Comparison of ENCODE assay signal across 20 cellular contexts in genomic region chr4:186451982-186452381, GRCh38.
DNase-seq lines count a peak whose midpoint lies in the region; ATAC-seq, FAIRE-seq and TF ChIP-seq lines count a peak whose summit lies in the region.
"Had no signal": no experiment of that assay in that cellular context is flagged by ENCODE, and none has a peak within 500 bp of the region (broad histone marks: within the 10 kb centered on the region; RNA-seq: fewer than 3 reads in every experiment).

No MANE protein-coding gene starts in this region.

- H3K9ac ChIP-seq in HCT116 (ENCODE audit: low read length): no peak overlapping the region
- no peak overlapping the region for H3K9ac ChIP-seq in K562 (ENCODE audit: insufficient read depth in 1 of 2, low read depth in 2 of 2, low read length in 2 of 2)
- H3K9ac ChIP-seq in liver (ENCODE audit: low read depth in 1 of 2, low read length in 2 of 2): no peak overlapping the region
- H3K9ac ChIP-seq: BLaER1 had no signal

- CTCF ChIA-PET in A549 (lab: Yijun Ruan, JAX): no interaction called here
- CTCF ChIA-PET in HCT116 (lab: Charles Lee): no interaction called here
- CTCF ChIA-PET in K562 (lab: Yijun Ruan, JAX; ENCODE audit: low intra/inter-chr PET ratio): no interaction called here

- H2AFZ ChIP-seq in HCT116 (ENCODE audit: low read depth, low read length, poor library complexity, severe bottlenecking) (no peak overlapping the region), K562 (ENCODE audit: low read depth, low read length) (no peak overlapping the region)

- H4K20me1 ChIP-seq in HCT116 (ENCODE audit: insufficient read depth) (no peaks in the 10 kb centered on the region; the same call in 1 of the 2 replicates), K562 (replicated peaks; ENCODE audit: control insufficient read depth, insufficient read depth, low read length) (no peaks in the 10 kb centered on the region)
- H4K20me1 ChIP-seq: BLaER1 had no signal

- BruUV-seq in HCT116 (replicated peaks; lab: Mats Ljungman, UMichigan): no TSS peak
- no TSS peak for BruUV-seq in K562 (replicated peaks; lab: Mats Ljungman, UMichigan)

- 5% methylated on average over 2 of the region's 2 CpGs for WGBS in A549 (ENCODE audit: missing lambda C conversion rate)
- WGBS in K562 (ENCODE audit: insufficient coverage, low coverage, missing lambda C conversion rate): 30% methylated on average over 2 of the region's 2 CpGs
- 64% methylated on average over 2 of the region's 2 CpGs for WGBS in liver

- no peak for TF ChIP-seq POLR2A in A549 (IDR thresholded peaks at IDR 0.05; ENCODE audit: low read length)
- TF ChIP-seq POLR2A in HCT116 (IDR thresholded peaks at IDR 0.05; ENCODE audit: borderline replicate concordance, extremely low read depth, insufficient read depth, insufficient read length): no peak
- no peak for TF ChIP-seq POLR2A in K562 (conservative IDR thresholded peaks at IDR 0.05)

- H3K4me2 ChIP-seq in A549 (no peak overlapping the region), HCT116 (ENCODE audit: low read length) (no peak overlapping the region), K562 (ENCODE audit: insufficient read depth, low read length) (no peak overlapping the region)
- H3K4me2 ChIP-seq: BLaER1 had no signal

- intact Hi-C loops in HCT116 (cut with micrococcal nuclease): no loop called here
- intact Hi-C loops in K562 (cut with micrococcal nuclease): no loop called here

- in situ Hi-C loops in K562 (cut with MboI): no loop called here

- RAD21 ChIA-PET in HCT116 (lab: Charles Lee; ENCODE audit: low non-redundant PET in 1 of 2, low total read pairs in 2 of 2, uncharacterized antibody in 2 of 2, unreplicated experiment in 2 of 2): no interaction called here

- no peak for FAIRE-seq in A549 (lab: Jason Lieb, UNC)
- FAIRE-seq in K562 (lab: Jason Lieb, UNC): no peak
- FAIRE-seq: GM12891, GM18507, H54 had no signal

- TF ChIP-seq EP300 in A549 (IDR thresholded peaks at IDR 0.05) (no peak), K562 (IDR thresholded peaks at IDR 0.05; ENCODE audit: low read length) (no peak)

- H3K9me3 ChIP-seq in A549 (peaks cover 13% of the 10 kb centered on the region; the same call in 2 of the 3 replicates), HCT116 (ENCODE audit: control insufficient read depth in 1 of 2, insufficient read depth in 1 of 2, low read depth in 1 of 2, low read length in 2 of 2) (peaks cover 13 to 14% of the 10 kb centered on the region in 2 experiments; a peak in 2 of 4 replicates), K562 (replicated peaks; ENCODE audit: control insufficient read depth, insufficient read depth, low read depth, low read length) (0 out of 2 replicates have a peak, but pooled peaks cover 3% of the 10 kb centered on the region), liver (ENCODE audit: control insufficient read depth in 4 of 4, low read length in 3 of 4) (peaks cover 13 to 35% (median 26%) of the 10 kb centered on the region in 4 donors)
- H3K9me3 ChIP-seq: HAP-1 had no signal

- no peaks in the 10 kb centered on the region for H3K9me1 ChIP-seq in K562 (ENCODE audit: control insufficient read depth, insufficient read depth, low read length)

- no peak for ATAC-seq in A549
- no peak for ATAC-seq in HCT116
- ATAC-seq in K562: no peak
- ATAC-seq: CD8-positive, alpha-beta T cell had no signal

- H3K27ac ChIP-seq in A549 (no peak overlapping the region), HCT116 (ENCODE audit: low read depth, low read length) (no peak overlapping the region), K562 (ENCODE audit: extremely low read depth, low read depth, low read length) (no peak overlapping the region), liver (ENCODE audit: low read depth in 1 of 2, low read length in 2 of 2) (no peak overlapping the region)
- H3K27ac ChIP-seq: BLaER1, C4-2B had no signal

- H3K36me3 ChIP-seq in HCT116 (ENCODE audit: control insufficient read depth in 1 of 2, insufficient read depth in 2 of 2, low read length in 2 of 2) (no peaks in the 10 kb centered on the region), K562 (ENCODE audit: control insufficient read depth, insufficient read depth, low read length) (no peaks in the 10 kb centered on the region), liver (ENCODE audit: control insufficient read depth in 4 of 4, insufficient read depth in 3 of 4, low read depth in 1 of 4, low read length in 3 of 4) (peaks cover 0 to 2% (median 0%) of the 10 kb centered on the region in 4 donors)
- H3K36me3 ChIP-seq: BLaER1, HAP-1 had no signal

- POLR2A ChIA-PET in A549 (lab: Yijun Ruan, JAX) (no interaction called here), HCT116 (lab: Charles Lee) (no interaction called here), K562 (lab: Yijun Ruan, JAX) (no interaction called here)

- H3K79me2 ChIP-seq in HCT116 (ENCODE audit: insufficient read depth, low read length) (no peaks in the 10 kb centered on the region), K562 (ENCODE audit: control insufficient read depth, insufficient read depth, low read length) (no peaks in the 10 kb centered on the region)

- no peak for TF ChIP-seq RAD21 in A549 (conservative IDR thresholded peaks at IDR 0.05 in 1 of 2, IDR thresholded peaks at IDR 0.05 in 1 of 2)
- no peak for TF ChIP-seq RAD21 in HCT116 (IDR thresholded peaks at IDR 0.05; ENCODE audit: low read depth)
- no peak for TF ChIP-seq RAD21 in K562 (CRISPR knock-in tag; conservative IDR thresholded peaks at IDR 0.05 in 1 of 2, IDR thresholded peaks at IDR 0.05 in 1 of 2)
- TF ChIP-seq RAD21 in liver (IDR thresholded peaks at IDR 0.05): no peak

- H3K27me3 ChIP-seq in HCT116 (ENCODE audit: insufficient read depth, low read length): no peaks in the 10 kb centered on the region
- H3K27me3 ChIP-seq in K562 (ENCODE audit: control insufficient read depth in 2 of 2, insufficient read depth in 2 of 2, low read length in 2 of 2): no peaks in the 10 kb centered on the region
- H3K27me3 ChIP-seq in liver (ENCODE audit: control insufficient read depth in 4 of 4, insufficient read depth in 4 of 4, low read length in 3 of 4): no peaks in the 10 kb centered on the region
- H3K27me3 ChIP-seq: BLaER1 had no signal

- no peaks in the 10 kb centered on the region for H3K4me1 ChIP-seq in A549
- H3K4me1 ChIP-seq in HCT116 (ENCODE audit: control insufficient read depth in 1 of 2, insufficient read depth in 2 of 2, low read length in 2 of 2): no peaks in the 10 kb centered on the region
- no peaks in the 10 kb centered on the region for H3K4me1 ChIP-seq in K562 (replicated peaks in 1 of 2; ENCODE audit: control insufficient read depth in 2 of 2, insufficient read depth in 2 of 2, low read length in 2 of 2)
- H3K4me1 ChIP-seq in liver (ENCODE audit: control insufficient read depth in 4 of 4, insufficient read depth in 4 of 4, low read length in 3 of 4): no peaks in the 10 kb centered on the region
- H3K4me1 ChIP-seq: BLaER1, Caco-2, HAP-1 had no signal

- TF ChIP-seq CTCF in A549 (IDR thresholded peaks at IDR 0.05) (no peak), HCT116 (IDR thresholded peaks at IDR 0.05 in 2 of 3, conservative IDR thresholded peaks at IDR 0.05 in 1 of 3; ENCODE audit: borderline replicate concordance in 1 of 3, insufficient read depth in 1 of 3, low read depth in 2 of 3, low read length in 2 of 3) (no peak), K562 (IDR thresholded peaks at IDR 0.05 in 2 of 3, conservative IDR thresholded peaks at IDR 0.05 in 1 of 3; ENCODE audit: insufficient read depth in 2 of 3, low read depth in 1 of 3, low read length in 3 of 3) (no peak), liver (IDR thresholded peaks at IDR 0.05; ENCODE audit: low read depth, low read length, missing input control) (no peak)

- no peak overlapping the region for H3K4me3 ChIP-seq in A549
- H3K4me3 ChIP-seq in HCT116 (replicated peaks in 1 of 2; ENCODE audit: low read depth in 1 of 2, low read length in 2 of 2): no peak overlapping the region
- H3K4me3 ChIP-seq in K562: no peak overlapping the region
- H3K4me3 ChIP-seq in liver (ENCODE audit: low read depth in 1 of 3, low read length in 3 of 3): peak overlapping the region in 2 of 3 donors; percentile 24 to 26
- H3K4me3 ChIP-seq: BLaER1, HAP-1 had no signal

- no peak for DNase-seq in A549 (ENCODE audit: low read depth in 1 of 2, low spot score in 1 of 2)
- DNase-seq in HCT116 (ENCODE audit: low read depth, low spot score): no peak
- DNase-seq in K562 (ENCODE audit: extremely low read depth in 1 of 4, low spot score in 3 of 4): no peak
- DNase-seq in HuH-7.5 (ENCODE audit: low spot score): no peak
- no peak for DNase-seq in NCI-H2107 treated with DMSO at 0.1 percent for 48 hours (lab: John Stamatoyannopoulos, UW; ENCODE audit: unreplicated experiment)
- DNase-seq: Caco-2; CD4-positive, CD25-positive, alpha-beta regulatory T cell; CD8-positive, alpha-beta T cell; DMS153; DMS79; EL; GDM1; GOT3 had no signal

- H3K9me2 ChIP-seq in HCT116 (ENCODE audit: insufficient read depth): no peaks in the 10 kb centered on the region

TF ChIP-seq in A549, 52 proteins besides CTCF, POLR2A, EP300 and RAD21 (continues in another document):
- TF ChIP-seq FOXS1 (CRISPR knock-in tag; IDR thresholded peaks at IDR 0.05) (no peak), KDM5A (IDR thresholded peaks at IDR 0.05) (peak; percentile 78; the same call in 1 of the 2 replicates), HES2 (IDR thresholded peaks at IDR 0.05) (no peak)

TF ChIP-seq in K562, 482 proteins besides CTCF, POLR2A, EP300 and RAD21 (continues in another document):
- TF ChIP-seq CBX3 (IDR thresholded peaks at IDR 0.05; ENCODE audit: borderline replicate concordance in 1 of 2, low read length in 2 of 2) (peak in 1 of 2 experiments; percentile 92; a peak in 2 of 3 replicates), POU5F1 (IDR thresholded peaks at IDR 0.05; ENCODE audit: borderline replicate concordance, low read depth, low read length, partially characterized antibody) (no peak), KDM5B (IDR thresholded peaks at IDR 0.05; ENCODE audit: insufficient replicate concordance, low read depth, low read length) (no peak)

TF ChIP-seq in liver, 16 proteins besides CTCF, POLR2A, EP300 and RAD21:
- TF ChIP-seq NR2F2 (IDR thresholded peaks at IDR 0.05) (no peak), TAF1 (conservative IDR thresholded peaks at IDR 0.05) (no peak), RXRA (IDR thresholded peaks at IDR 0.05) (no peak)

Comparison
In these comparisons a context has a peak if more than half of its experiments do, and no peak if none do; other contexts are left out.
1. H3K4me3 ChIP-seq: peak in liver (2 of 3); none in A549 (single experiment), HCT116 (0 of 2) and K562 (single experiment).